Comparison of ENCODE assay signal across 1 cellular context in genomic region chr1:206637605-206638004, GRCh38.
TF ChIP-seq lines count a peak whose summit lies in the region.

No MANE protein-coding gene starts in this region.

TF ChIP-seq in K562, 482 proteins besides CTCF, POLR2A, EP300 and RAD21:
- TF ChIP-seq MITF (IDR thresholded peaks at IDR 0.05) (no peak), CC2D1A (IDR thresholded peaks at IDR 0.05) (no peak), CHCHD3 (CRISPR knock-in tag; IDR thresholded peaks at IDR 0.05) (no peak), MEIS2 (IDR thresholded peaks at IDR 0.05; ENCODE audit: partially characterized antibody) (peak; percentile 60), ELF2 (CRISPR knock-in tag; IDR thresholded peaks at IDR 0.05) (0 out of 2 replicates have a peak, but pooled peaks have one; percentile 8), ZBTB1 (CRISPR knock-in tag; IDR thresholded peaks at IDR 0.05; ENCODE audit: borderline replicate concordance, low read depth) (no peak), BRCA1 (IDR thresholded peaks at IDR 0.05) (no peak), BRCA1 (CRISPR knock-in tag; IDR thresholded peaks at IDR 0.05) (no peak), RFX7 (CRISPR knock-in tag; IDR thresholded peaks at IDR 0.05) (no peak), NONO (IDR thresholded peaks at IDR 0.05; ENCODE audit: low read depth in 2 of 2, low read length in 1 of 2) (0 out of 4 replicates have a peak, but pooled peaks of 1 of the 2 experiments have one; percentile 14), SPI1 (IDR thresholded peaks at IDR 0.05; ENCODE audit: borderline replicate concordance, low read depth, low read length) (peak; percentile 85)
